In the genomic region with DNA sequence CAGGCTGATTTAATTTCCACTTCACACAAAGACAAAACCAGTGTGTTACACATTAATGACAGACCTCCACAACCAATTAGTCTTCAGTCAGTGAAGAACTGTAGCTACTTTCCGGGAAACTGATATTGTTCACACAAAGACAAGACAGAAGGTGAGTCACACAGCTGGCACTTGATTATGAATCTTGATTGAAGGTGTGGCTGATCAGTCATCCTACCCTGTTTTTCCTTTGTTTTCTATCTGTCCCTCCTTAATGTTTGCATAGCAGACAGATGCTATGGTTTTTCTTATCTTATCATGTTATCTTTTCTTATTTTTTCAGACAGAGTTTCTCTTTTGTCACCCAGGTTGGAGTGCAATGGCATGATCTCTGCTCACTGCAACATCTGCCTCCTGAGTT, we compare ENCODE assay signal across 3 cellular contexts.
TF ChIP-seq lines count a peak whose summit lies in the region.

No MANE protein-coding gene starts in this region.

TF ChIP-seq in A549, 52 proteins besides CTCF, POLR2A, EP300 and RAD21:
- TF ChIP-seq FOSL2 (IDR thresholded peaks at IDR 0.05) (0 out of 2 replicates have a peak, but pooled peaks have one; percentile 33), FOSL2 (CRISPR knock-in tag; IDR thresholded peaks at IDR 0.05) (peak; percentile 66), RFX5 (IDR thresholded peaks at IDR 0.05) (no peak), GATA3 (IDR thresholded peaks at IDR 0.05; ENCODE audit: borderline replicate concordance) (peak; percentile 62; the same call in 1 of the 2 replicates), ZFP36 (IDR thresholded peaks at IDR 0.05; ENCODE audit: borderline replicate concordance, partially characterized antibody) (no peak)

TF ChIP-seq in SK-N-SH, 30 proteins besides CTCF, POLR2A, EP300 and RAD21 (continued from another document):
- TF ChIP-seq POLR2AphosphoS5 (IDR thresholded peaks at IDR 0.05; ENCODE audit: low read depth, low read length) = no peak
- TF ChIP-seq REST (IDR thresholded peaks at IDR 0.05; ENCODE audit: low read depth, low read length) = no peak
- no peak for TF ChIP-seq SIN3A (IDR thresholded peaks at IDR 0.05; ENCODE audit: borderline replicate concordance, low read depth, low read length)
- TF ChIP-seq RCOR1 (IDR thresholded peaks at IDR 0.05; ENCODE audit: low read length) = no peak
- no peak for TF ChIP-seq EZH2phosphoT487 (IDR thresholded peaks at IDR 0.05; ENCODE audit: borderline replicate concordance, low read depth)
- TF ChIP-seq GATA2 (CRISPR knock-in tag; IDR thresholded peaks at IDR 0.05) = no peak
- peak; percentile 5; the same call in 1 of the 2 replicates for TF ChIP-seq NFIC (IDR thresholded peaks at IDR 0.05; ENCODE audit: borderline replicate concordance)
- TF ChIP-seq FOSL2 (IDR thresholded peaks at IDR 0.05; ENCODE audit: borderline replicate concordance, low read depth) = peak; percentile 60; the same call in 1 of the 2 replicates
- TF ChIP-seq, protein P1, sequence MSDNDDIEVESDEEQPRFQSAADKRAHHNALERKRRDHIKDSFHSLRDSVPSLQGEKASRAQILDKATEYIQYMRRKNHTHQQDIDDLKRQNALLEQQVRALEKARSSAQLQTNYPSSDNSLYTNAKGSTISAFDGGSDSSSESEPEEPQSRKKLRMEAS (IDR thresholded peaks at IDR 0.05; ENCODE audit: low read depth) = no peak
- no peak for TF ChIP-seq GABPA (IDR thresholded peaks at IDR 0.05; ENCODE audit: low read depth)
- no peak for TF ChIP-seq MXI1 (IDR thresholded peaks at IDR 0.05; ENCODE audit: low read depth, low read length)
- TF ChIP-seq, protein P2, sequence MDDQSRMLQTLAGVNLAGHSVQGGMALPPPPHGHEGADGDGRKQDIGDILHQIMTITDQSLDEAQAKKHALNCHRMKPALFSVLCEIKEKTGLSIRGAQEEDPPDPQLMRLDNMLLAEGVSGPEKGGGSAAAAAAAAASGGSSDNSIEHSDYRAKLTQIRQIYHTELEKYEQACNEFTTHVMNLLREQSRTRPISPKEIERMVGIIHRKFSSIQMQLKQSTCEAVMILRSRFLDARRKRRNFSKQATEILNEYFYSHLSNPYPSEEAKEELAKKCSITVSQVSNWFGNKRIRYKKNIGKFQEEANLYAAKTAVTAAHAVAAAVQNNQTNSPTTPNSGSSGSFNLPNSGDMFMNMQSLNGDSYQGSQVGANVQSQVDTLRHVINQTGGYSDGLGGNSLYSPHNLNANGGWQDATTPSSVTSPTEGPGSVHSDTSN (IDR thresholded peaks at IDR 0.05) = peak; percentile 48
- peak; percentile 41 for TF ChIP-seq TCF12 (IDR thresholded peaks at IDR 0.05)
- TF ChIP-seq JUND (IDR thresholded peaks at IDR 0.05) = peak; percentile 28; the same call in 1 of the 2 replicates

TF ChIP-seq in HepG2, 621 proteins besides CTCF, POLR2A, EP300 and RAD21:
- TF ChIP-seq, protein P3, sequence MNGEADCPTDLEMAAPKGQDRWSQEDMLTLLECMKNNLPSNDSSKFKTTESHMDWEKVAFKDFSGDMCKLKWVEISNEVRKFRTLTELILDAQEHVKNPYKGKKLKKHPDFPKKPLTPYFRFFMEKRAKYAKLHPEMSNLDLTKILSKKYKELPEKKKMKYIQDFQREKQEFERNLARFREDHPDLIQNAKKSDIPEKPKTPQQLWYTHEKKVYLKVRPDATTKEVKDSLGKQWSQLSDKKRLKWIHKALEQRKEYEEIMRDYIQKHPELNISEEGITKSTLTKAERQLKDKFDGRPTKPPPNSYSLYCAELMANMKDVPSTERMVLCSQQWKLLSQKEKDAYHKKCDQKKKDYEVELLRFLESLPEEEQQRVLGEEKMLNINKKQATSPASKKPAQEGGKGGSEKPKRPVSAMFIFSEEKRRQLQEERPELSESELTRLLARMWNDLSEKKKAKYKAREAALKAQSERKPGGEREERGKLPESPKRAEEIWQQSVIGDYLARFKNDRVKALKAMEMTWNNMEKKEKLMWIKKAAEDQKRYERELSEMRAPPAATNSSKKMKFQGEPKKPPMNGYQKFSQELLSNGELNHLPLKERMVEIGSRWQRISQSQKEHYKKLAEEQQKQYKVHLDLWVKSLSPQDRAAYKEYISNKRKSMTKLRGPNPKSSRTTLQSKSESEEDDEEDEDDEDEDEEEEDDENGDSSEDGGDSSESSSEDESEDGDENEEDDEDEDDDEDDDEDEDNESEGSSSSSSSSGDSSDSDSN (CRISPR knock-in tag; IDR thresholded peaks at IDR 0.05) = no peak
- TF ChIP-seq ZNF761 (CRISPR knock-in tag; conservative IDR thresholded peaks at IDR 0.05) (no peak), SP1 (IDR thresholded peaks at IDR 0.05) (no peak), SP1 (CRISPR knock-in tag; IDR thresholded peaks at IDR 0.05) (no peak), ZNF616 (CRISPR knock-in tag; IDR thresholded peaks at IDR 0.05; ENCODE audit: low read depth) (no peak), ZNF652 (CRISPR knock-in tag; IDR thresholded peaks at IDR 0.05; ENCODE audit: borderline replicate concordance, low read depth) (no peak), KAT2B (IDR thresholded peaks at IDR 0.05; ENCODE audit: borderline replicate concordance, low read depth, low read length) (no peak), ZNF747 (CRISPR knock-in tag; IDR thresholded peaks at IDR 0.05; ENCODE audit: borderline replicate concordance) (no peak), ZNF75D (CRISPR knock-in tag; IDR thresholded peaks at IDR 0.05; ENCODE audit: borderline replicate concordance) (no peak)
- TF ChIP-seq, protein P4, sequence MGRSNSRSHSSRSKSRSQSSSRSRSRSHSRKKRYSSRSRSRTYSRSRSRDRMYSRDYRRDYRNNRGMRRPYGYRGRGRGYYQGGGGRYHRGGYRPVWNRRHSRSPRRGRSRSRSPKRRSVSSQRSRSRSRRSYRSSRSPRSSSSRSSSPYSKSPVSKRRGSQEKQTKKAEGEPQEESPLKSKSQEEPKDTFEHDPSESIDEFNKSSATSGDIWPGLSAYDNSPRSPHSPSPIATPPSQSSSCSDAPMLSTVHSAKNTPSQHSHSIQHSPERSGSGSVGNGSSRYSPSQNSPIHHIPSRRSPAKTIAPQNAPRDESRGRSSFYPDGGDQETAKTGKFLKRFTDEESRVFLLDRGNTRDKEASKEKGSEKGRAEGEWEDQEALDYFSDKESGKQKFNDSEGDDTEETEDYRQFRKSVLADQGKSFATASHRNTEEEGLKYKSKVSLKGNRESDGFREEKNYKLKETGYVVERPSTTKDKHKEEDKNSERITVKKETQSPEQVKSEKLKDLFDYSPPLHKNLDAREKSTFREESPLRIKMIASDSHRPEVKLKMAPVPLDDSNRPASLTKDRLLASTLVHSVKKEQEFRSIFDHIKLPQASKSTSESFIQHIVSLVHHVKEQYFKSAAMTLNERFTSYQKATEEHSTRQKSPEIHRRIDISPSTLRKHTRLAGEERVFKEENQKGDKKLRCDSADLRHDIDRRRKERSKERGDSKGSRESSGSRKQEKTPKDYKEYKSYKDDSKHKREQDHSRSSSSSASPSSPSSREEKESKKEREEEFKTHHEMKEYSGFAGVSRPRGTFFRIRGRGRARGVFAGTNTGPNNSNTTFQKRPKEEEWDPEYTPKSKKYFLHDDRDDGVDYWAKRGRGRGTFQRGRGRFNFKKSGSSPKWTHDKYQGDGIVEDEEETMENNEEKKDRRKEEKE (IDR thresholded peaks at IDR 0.05) = no peak
